ENCODE assay signal across 1 cellular context in the genomic region with DNA sequence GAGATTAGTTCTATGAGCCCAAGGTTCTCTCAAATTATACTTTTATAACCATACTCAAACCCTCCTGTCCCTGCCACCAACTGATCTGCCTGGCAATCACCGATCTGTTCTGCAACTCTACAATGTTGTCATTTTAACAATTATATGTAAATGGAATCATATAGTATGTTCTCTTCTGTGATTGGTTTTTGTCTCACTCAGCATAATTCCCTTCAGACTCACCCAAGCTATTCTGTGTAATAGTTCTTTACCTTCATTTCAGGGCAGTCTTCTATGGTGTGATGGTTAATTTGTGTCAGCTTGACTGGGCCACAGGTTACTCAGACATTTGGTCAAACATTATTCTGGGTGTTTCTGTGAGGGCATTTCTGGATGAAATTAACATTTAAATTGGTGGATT.
TF ChIP-seq lines count a peak whose summit lies in the region.

No MANE protein-coding gene starts in this region.

TF ChIP-seq in HepG2, 621 proteins besides CTCF, POLR2A, EP300 and RAD21 (continued from another document):
- TF ChIP-seq, protein P1, sequence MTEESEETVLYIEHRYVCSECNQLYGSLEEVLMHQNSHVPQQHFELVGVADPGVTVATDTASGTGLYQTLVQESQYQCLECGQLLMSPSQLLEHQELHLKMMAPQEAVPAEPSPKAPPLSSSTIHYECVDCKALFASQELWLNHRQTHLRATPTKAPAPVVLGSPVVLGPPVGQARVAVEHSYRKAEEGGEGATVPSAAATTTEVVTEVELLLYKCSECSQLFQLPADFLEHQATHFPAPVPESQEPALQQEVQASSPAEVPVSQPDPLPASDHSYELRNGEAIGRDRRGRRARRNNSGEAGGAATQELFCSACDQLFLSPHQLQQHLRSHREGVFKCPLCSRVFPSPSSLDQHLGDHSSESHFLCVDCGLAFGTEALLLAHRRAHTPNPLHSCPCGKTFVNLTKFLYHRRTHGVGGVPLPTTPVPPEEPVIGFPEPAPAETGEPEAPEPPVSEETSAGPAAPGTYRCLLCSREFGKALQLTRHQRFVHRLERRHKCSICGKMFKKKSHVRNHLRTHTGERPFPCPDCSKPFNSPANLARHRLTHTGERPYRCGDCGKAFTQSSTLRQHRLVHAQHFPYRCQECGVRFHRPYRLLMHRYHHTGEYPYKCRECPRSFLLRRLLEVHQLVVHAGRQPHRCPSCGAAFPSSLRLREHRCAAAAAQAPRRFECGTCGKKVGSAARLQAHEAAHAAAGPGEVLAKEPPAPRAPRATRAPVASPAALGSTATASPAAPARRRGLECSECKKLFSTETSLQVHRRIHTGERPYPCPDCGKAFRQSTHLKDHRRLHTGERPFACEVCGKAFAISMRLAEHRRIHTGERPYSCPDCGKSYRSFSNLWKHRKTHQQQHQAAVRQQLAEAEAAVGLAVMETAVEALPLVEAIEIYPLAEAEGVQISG (CRISPR knock-in tag; IDR thresholded peaks at IDR 0.05): no peak
